In the genomic region with DNA sequence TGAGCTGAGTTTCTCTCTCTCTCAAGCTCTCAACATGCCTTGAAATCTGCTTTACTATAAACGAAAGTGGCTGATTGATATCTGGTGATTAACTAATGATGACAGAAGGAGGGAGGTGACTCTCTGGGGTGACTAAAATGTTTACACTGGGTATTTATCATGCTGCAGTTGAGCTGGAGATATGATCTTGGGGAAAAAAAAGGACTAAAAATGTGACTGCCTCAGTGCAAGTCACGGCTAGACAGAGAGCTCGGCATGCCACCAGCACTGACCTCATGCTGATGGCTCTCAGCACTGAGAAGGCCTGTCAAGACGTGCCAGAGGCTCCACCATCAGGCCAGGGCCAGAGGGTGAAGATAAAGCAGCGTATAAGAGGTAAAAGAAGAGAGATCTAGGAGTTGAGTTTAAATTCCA, we compare ENCODE assay signal across 1 cellular context.
A peak's percentile ranks its signal among the peaks of the same experiment; 100 is the strongest.
TF ChIP-seq lines count a peak whose summit lies in the region.

No MANE protein-coding gene starts in this region.

TF ChIP-seq in HEK293, 187 proteins besides CTCF, POLR2A, EP300 and RAD21 (continued from another document):
- TF ChIP-seq, protein P1, sequence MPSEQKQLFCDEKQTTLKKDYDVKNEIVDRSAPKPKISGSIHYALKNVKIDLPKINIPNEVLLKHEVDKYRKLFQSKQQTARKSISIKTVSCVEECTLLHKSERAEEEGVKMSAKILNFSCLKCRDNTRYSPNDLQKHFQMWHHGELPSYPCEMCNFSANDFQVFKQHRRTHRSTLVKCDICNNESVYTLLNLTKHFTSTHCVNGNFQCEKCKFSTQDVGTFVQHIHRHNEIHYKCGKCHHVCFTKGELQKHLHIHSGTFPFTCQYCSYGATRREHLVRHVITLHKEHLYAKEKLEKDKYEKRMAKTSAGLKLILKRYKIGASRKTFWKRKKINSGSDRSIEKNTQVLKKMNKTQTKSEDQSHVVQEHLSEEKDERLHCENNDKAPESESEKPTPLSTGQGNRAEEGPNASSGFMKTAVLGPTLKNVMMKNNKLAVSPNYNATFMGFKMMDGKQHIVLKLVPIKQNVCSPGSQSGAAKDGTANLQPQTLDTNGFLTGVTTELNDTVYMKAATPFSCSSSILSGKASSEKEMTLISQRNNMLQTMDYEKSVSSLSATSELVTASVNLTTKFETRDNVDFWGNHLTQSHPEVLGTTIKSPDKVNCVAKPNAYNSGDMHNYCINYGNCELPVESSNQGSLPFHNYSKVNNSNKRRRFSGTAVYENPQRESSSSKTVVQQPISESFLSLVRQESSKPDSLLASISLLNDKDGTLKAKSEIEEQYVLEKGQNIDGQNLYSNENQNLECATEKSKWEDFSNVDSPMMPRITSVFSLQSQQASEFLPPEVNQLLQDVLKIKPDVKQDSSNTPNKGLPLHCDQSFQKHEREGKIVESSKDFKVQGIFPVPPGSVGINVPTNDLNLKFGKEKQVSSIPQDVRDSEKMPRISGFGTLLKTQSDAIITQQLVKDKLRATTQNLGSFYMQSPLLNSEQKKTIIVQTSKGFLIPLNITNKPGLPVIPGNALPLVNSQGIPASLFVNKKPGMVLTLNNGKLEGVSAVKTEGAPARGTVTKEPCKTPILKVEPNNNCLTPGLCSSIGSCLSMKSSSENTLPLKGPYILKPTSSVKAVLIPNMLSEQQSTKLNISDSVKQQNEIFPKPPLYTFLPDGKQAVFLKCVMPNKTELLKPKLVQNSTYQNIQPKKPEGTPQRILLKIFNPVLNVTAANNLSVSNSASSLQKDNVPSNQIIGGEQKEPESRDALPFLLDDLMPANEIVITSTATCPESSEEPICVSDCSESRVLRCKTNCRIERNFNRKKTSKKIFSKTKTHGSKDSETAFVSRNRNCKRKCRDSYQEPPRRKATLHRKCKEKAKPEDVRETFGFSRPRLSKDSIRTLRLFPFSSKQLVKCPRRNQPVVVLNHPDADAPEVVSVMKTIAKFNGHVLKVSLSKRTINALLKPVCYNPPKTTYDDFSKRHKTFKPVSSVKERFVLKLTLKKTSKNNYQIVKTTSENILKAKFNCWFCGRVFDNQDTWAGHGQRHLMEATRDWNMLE (tag by site-specific recombination; conservative IDR thresholded peaks at IDR 0.05; ENCODE audit: low read depth), result peak; percentile 50
- TF ChIP-seq ZNF830 (tag by site-specific recombination; IDR thresholded peaks at IDR 0.05; ENCODE audit: low read depth) (no peak), ZNF626 (tag by site-specific recombination; IDR thresholded peaks at IDR 0.05) (no peak)
